ENCODE assay signal across 23 cellular contexts in the genomic region with DNA sequence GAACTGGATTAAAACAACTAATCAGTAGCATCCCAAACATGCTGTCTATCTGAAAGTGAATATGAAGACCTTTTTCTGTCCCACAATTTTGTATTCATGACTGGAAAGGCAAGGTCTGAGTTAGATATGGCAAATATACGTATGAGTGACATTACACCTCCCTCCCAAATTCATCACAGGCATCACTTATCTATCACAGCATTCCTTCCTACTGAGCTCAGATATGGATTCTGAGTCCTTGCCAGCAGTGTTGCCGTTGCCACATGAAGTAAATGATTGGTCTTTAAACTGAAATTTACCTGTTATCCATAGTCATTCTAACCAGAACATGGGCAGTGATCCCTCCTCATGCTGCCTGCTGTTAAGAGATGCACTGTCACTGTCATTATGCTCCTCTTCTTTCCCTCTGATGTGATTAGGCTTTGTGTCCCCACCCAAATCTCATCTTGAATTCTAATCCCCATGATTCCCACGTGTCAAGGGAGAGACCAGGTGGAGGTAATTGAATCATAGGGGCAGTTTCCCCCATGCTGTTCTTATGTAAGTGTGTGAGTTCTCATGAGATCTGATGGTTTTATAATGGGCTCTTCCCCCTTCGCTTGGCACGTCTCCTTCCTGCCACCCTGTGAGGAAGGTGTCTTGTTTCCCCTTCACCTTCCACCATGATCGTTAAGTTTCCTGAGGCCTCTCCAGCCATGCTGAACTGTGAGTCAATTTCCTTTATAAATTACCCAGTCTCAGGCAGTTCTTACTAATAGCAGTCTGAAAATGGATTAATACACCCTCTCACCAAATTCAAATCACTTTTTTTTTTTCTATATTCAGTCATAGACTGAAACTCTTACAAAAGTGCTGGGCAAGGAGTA.
DNase-seq lines count a peak whose midpoint lies in the region; TF ChIP-seq lines count a peak whose summit lies in the region.
"Had no signal": no experiment of that assay in that cellular context is flagged by ENCODE, and none has a peak within 500 bp of the region (broad histone marks: within the 10 kb centered on the region; RNA-seq: fewer than 3 reads in every experiment).

No MANE protein-coding gene starts in this region.

- no peaks in the 10 kb centered on the region for H3K4me1 ChIP-seq in BE2C
- H3K4me1 ChIP-seq: A549 had no signal

- no peak overlapping the region for H3K4me3 ChIP-seq in choroid plexus epithelial cell (ENCODE audit: low read depth, low read length)
- H3K4me3 ChIP-seq in BE2C (ENCODE audit: low read depth, low read length): no peak overlapping the region
- H3K4me3 ChIP-seq: A549, MG63 had no signal

- DNase-seq in NCI-H226: peak; percentile 36
- peak; percentile 9 for DNase-seq in amniotic epithelial cell (ENCODE audit: low read depth)
- peak; percentile 14 for DNase-seq in choroid plexus epithelial cell (ENCODE audit: low read depth)
- DNase-seq in kidney tubule cell (ENCODE audit: low spot score): peak; percentile 24
- no peak for DNase-seq in BE2C
- no peak for DNase-seq in hepatic stellate cell (ENCODE audit: low spot score)
- DNase-seq in NCI-H2227 treated with DMSO at 0.1 percent for 48 hours (lab: John Stamatoyannopoulos, UW): no peak
- DNase-seq: AML-193; Calu3; CD8-positive, alpha-beta memory T cell; DND-41; HCEC 1CT; KG1; MG63; NCI-H1105 treated with DMSO at 0.1 percent for 48 hours; NCI-H146; NCI-H1930; NCI-H2171; NCI-H524 treated with DMSO at 0.1 percent for 48 hours; SIG-M5; SK-N-SH; SW 1271 had no signal

- TF ChIP-seq CTCF in choroid plexus epithelial cell (conservative IDR thresholded peaks at IDR 0.05; ENCODE audit: low read depth, low read length): no peak
- no peak for TF ChIP-seq CTCF in BE2C (IDR thresholded peaks at IDR 0.05; ENCODE audit: low read depth, low read length)

- no peaks in the 10 kb centered on the region for H3K27me3 ChIP-seq in BE2C
- H3K27me3 ChIP-seq: MG63 had no signal

- H3K9me3 ChIP-seq in BE2C: no peaks in the 10 kb centered on the region
- H3K9me3 ChIP-seq: A549, MG63, SK-N-SH had no signal

- H3K36me3 ChIP-seq in BE2C: no peaks in the 10 kb centered on the region
- H3K36me3 ChIP-seq: MG63 had no signal

Comparison
In these comparisons a context has a peak if more than half of its experiments do, and no peak if none do; other contexts are left out.
1. DNase-seq: peak in NCI-H226 (single experiment), amniotic epithelial cell (single experiment), choroid plexus epithelial cell (single experiment) and kidney tubule cell (single experiment); none in BE2C (single experiment), hepatic stellate cell (single experiment) and NCI-H2227 treated with DMSO at 0.1 percent for 48 hours (single experiment).